8 cellular contexts compared by ENCODE assay signal in the genomic region with DNA sequence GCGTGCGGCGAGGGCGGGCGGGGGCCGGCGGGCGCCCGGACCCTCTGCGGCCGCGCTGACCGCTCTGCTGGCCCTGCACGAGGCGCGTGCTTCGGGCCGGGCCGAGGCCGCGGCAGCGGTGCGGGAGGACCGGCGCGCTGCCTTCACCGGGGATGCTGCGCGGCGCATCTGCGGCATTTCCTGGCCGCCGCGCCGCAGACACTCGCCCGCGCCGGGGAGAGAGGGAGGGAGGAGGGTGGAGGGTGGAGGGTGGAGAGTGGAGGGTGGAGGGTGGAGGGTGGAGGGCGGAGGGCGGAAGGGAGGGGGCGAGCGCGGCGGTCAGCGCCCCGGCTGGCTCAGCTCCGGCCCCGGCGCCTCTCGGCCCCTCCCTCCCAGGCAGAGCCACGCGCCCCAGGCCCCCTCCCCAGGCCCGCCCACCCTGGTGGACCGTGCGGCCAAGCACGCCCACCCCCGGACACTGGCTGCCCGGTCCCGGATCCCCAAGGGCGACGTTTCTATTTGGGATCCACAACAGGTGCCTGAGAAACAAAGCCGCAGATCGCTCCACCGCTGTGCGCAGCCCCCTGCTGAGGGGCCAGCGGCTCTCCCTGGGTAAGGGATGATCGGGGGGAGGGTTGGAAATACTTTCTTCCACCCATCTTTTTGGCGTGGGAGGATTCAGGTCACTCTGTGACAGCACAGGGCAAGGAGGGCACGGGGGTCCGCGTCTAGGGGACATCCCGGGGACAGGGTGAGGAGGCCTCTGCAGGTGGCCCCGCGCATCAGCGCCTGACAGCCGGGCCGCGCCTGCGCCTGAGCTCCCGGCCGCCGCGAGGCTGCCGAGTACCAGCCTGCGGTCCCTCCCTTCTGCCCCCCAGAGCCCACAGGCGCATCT.
DNase-seq lines count a peak whose midpoint lies in the region; ATAC-seq and TF ChIP-seq lines count a peak whose summit lies in the region.

No MANE protein-coding gene starts in this region.

- no peak overlapping the region for H2BK120ac ChIP-seq in trophoblast cell (ENCODE audit: insufficient read depth, low read length, poor library complexity)

- H2BK12ac ChIP-seq in trophoblast cell (ENCODE audit: low read length) = no peak overlapping the region

- peak overlapping the region; percentile 33 for H2BK5ac ChIP-seq in trophoblast cell (ENCODE audit: low read depth, low read length, poor library complexity)

- H4K8ac ChIP-seq in trophoblast cell (ENCODE audit: low read depth, low read length) = peak overlapping the region; percentile 1

- no peak overlapping the region for H3K27ac Mint-ChIP-seq in activated naive CD8-positive, alpha-beta T cell treated with anti-CD3 and anti-CD28 coated beads for 36 hours

- H3K36me3 Mint-ChIP-seq in activated naive CD8-positive, alpha-beta T cell treated with anti-CD3 and anti-CD28 coated beads for 36 hours = no peaks in the 10 kb centered on the region

- peak overlapping the region; percentile 54 for H3K4me3 Mint-ChIP-seq in activated naive CD8-positive, alpha-beta T cell treated with anti-CD3 and anti-CD28 coated beads for 36 hours

- H3K14ac ChIP-seq in trophoblast cell (ENCODE audit: low read length) = peak overlapping the region; percentile 15

- in situ Hi-C loops in G401 (cut with HindIII; ENCODE audit: low sequenced_read_pairs) = no loop called here

- H3K27me3 Mint-ChIP-seq in activated naive CD8-positive, alpha-beta T cell treated with anti-CD3 and anti-CD28 coated beads for 36 hours = peaks cover 60% of the 10 kb centered on the region

- no peaks in the 10 kb centered on the region for H3K9me3 Mint-ChIP-seq in activated naive CD8-positive, alpha-beta T cell treated with anti-CD3 and anti-CD28 coated beads for 36 hours

- peaks cover 4% of the 10 kb centered on the region for H3K79me2 ChIP-seq in trophoblast cell (ENCODE audit: control insufficient read depth, insufficient read depth, low read length, poor library complexity)

- DNase-seq in G401 (ENCODE audit: low spot score) (peak; percentile 76), KG1 (lab: John Stamatoyannopoulos, UW) (peak; percentile 59), SHP77 (lab: John Stamatoyannopoulos, UW) (peak; percentile 73 to 91), cardiac muscle cell (ENCODE audit: low read depth in 1 of 2, low spot score in 1 of 2) (peak; percentile 80 to 91), trophoblast cell (peak; percentile 54 to 63), aorta (peak; percentile 85 to 89)
- DNase-seq in activated naive CD8-positive, alpha-beta T cell treated with anti-CD3 and anti-CD28 coated beads for 36 hours = peak; percentile 75

- ATAC-seq in GM21737 (IDR thresholded peaks at IDR 0.05; ENCODE audit: unreplicated experiment) (peak; percentile 80), aorta (ENCODE audit: low FRiP score) (peak; percentile 92)

- no peak overlapping the region for H3K23ac ChIP-seq in trophoblast cell (ENCODE audit: low read length)

- H2AFZ ChIP-seq in trophoblast cell (ENCODE audit: insufficient read depth, low read length, poor library complexity) = peak overlapping the region; percentile 32

- no peak overlapping the region for H2AK5ac ChIP-seq in trophoblast cell (ENCODE audit: low read length)

- peak overlapping the region; percentile 79 for H3K9ac ChIP-seq in trophoblast cell (ENCODE audit: low read length)

- no peak overlapping the region for H4K12ac ChIP-seq in trophoblast cell (ENCODE audit: low read depth, low read length)

- intact Hi-C loops in aorta (cut with DNase I) = loop anchor here (5.0 kb wide), 4 partner anchors 36 to 136 kb away; no protein-coding TSS in a partner anchor

- peak overlapping the region; percentile 100 for H3K4me2 ChIP-seq in trophoblast cell (ENCODE audit: low read length)

- H3K4me1 ChIP-seq in cardiac muscle cell (ENCODE audit: low read depth) = peaks cover 24% of the 10 kb centered on the region
- peaks cover 3 to 4% of the 10 kb centered on the region in 2 experiments for H3K4me1 ChIP-seq in trophoblast cell (ENCODE audit: control insufficient read depth in 1 of 2, insufficient read depth in 2 of 2, low read length in 2 of 2)
- no peaks in the 10 kb centered on the region for H3K4me1 ChIP-seq in aorta (ENCODE audit: control insufficient read depth in 1 of 2, insufficient read depth in 2 of 2, low read length in 2 of 2)

- no CpG with 5 or more reads among the region's 87 CpGs for WGBS in trophoblast cell (ENCODE audit: extremely low coverage, insufficient coverage, insufficient read length)
- 0 to 1% methylated on average over 28 to 87 of the region's 87 CpGs for WGBS in aorta, 2 donors

- H3K27me3 ChIP-seq in cardiac muscle cell (no peaks in the 10 kb centered on the region), trophoblast cell (ENCODE audit: insufficient read depth, low read length) (no peaks in the 10 kb centered on the region), aorta (ENCODE audit: control insufficient read depth in 1 of 2, insufficient read depth in 2 of 2, low read length in 1 of 2) (no peaks in the 10 kb centered on the region)

- H3K4me3 ChIP-seq in cardiac muscle cell = peak overlapping the region; percentile 68
- peak overlapping the region; percentile 94 for H3K4me3 ChIP-seq in trophoblast cell (ENCODE audit: low read depth, low read length)
- peak overlapping the region; percentile 62 to 76 for H3K4me3 ChIP-seq in aorta (ENCODE audit: low read length in 2 of 2)

- peaks cover 8% of the 10 kb centered on the region for H3K4me1 Mint-ChIP-seq in activated naive CD8-positive, alpha-beta T cell treated with anti-CD3 and anti-CD28 coated beads for 36 hours

- TF ChIP-seq CTCF in cardiac muscle cell (IDR thresholded peaks at IDR 0.05; ENCODE audit: low read depth, low read length) = peak; percentile 67

- peak overlapping the region; percentile 26 for H3K18ac ChIP-seq in trophoblast cell (ENCODE audit: low read length)

- H3K27ac ChIP-seq in cardiac muscle cell (peak overlapping the region; percentile 36), trophoblast cell (ENCODE audit: low read depth, low read length) (peak overlapping the region; percentile 79), aorta (ENCODE audit: low read depth in 1 of 2, low read length in 2 of 2) (peak overlapping the region; percentile 29 to 87)

- H3K36me3 ChIP-seq in cardiac muscle cell = no peaks in the 10 kb centered on the region
- H3K36me3 ChIP-seq in trophoblast cell (ENCODE audit: control insufficient read depth in 1 of 2, insufficient read depth in 2 of 2, low read length in 2 of 2) = no peaks in the 10 kb centered on the region
- no peaks in the 10 kb centered on the region for H3K36me3 ChIP-seq in aorta (ENCODE audit: control insufficient read depth in 1 of 2, insufficient read depth in 2 of 2, low read length in 1 of 2)

- H3K79me1 ChIP-seq in trophoblast cell (ENCODE audit: low read length) = peaks cover 4% of the 10 kb centered on the region

- H3K9me3 ChIP-seq in cardiac muscle cell (ENCODE audit: low read depth) (no peaks in the 10 kb centered on the region), trophoblast cell (ENCODE audit: insufficient read depth, low read depth, low read length) (no peaks in the 10 kb centered on the region), aorta (ENCODE audit: control insufficient read depth, low read length) (no peaks in the 10 kb centered on the region)

- H4K91ac ChIP-seq in trophoblast cell (ENCODE audit: low read depth, low read length) = peak overlapping the region; percentile 56

- H3K4ac ChIP-seq in trophoblast cell (ENCODE audit: low read depth, low read length) = peak overlapping the region; percentile 39

Comparison
In these comparisons a context has a peak if more than half of its experiments do, and no peak if none do; other contexts are left out.
1. Peak in every context shown above with its lines: DNase-seq, ATAC-seq, H3K4me3 ChIP-seq and H3K27ac ChIP-seq.